8 cellular contexts compared by ENCODE assay signal in the genomic region with DNA sequence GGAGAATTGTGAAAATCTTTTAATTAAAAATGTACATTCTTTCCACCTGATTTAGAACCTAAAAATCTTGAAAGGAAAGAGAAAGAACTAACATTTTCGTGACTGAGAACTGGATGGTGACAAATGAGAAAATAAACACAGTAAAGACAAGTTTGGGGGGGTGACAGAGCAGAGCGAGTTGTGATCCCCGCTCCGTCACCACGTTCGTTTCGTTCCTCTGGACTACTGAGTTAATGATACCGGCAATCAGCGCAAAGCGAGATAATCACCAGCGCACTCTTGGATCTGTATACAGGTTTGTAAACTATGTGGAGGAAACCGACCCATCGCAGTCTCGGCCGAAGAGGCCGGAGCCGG. TPM values are rescaled to one million over a fixed set of nuclear protein-coding genes. Genes with fewer than 3 reads are reported as not detected.
A peak's percentile ranks its signal among the peaks of the same experiment; 100 is the strongest.
DNase-seq lines count a peak whose midpoint lies in the region; ATAC-seq and TF ChIP-seq lines count a peak whose summit lies in the region.

No MANE protein-coding gene starts in this region.

- peak overlapping the region; percentile 85 for H3K9ac ChIP-seq in smooth muscle cell (ENCODE audit: low read depth)

- no peaks in the 10 kb centered on the region for H4K20me1 ChIP-seq in smooth muscle cell (ENCODE audit: low read depth)

- H3K27me3 ChIP-seq in H7 (ENCODE audit: control insufficient read depth, insufficient read depth, low read length) (no peaks in the 10 kb centered on the region; the same call in 1 of the 2 replicates), smooth muscle cell (ENCODE audit: low read depth) (no peaks in the 10 kb centered on the region)

- no peaks in the 10 kb centered on the region for H3K79me2 ChIP-seq in smooth muscle cell (ENCODE audit: low read depth)

- intact Hi-C loops in left ventricle myocardium superior (cut with micrococcal nuclease), result no loop called here

- H3K4me1 ChIP-seq in smooth muscle cell (ENCODE audit: low read depth), result peaks cover 5% of the 10 kb centered on the region

- ATAC-seq in left ventricle myocardium superior (peak; percentile 25), GM18498 (IDR thresholded peaks at IDR 0.05; ENCODE audit: unreplicated experiment) (no peak)

- no peaks in the 10 kb centered on the region for H3K36me3 ChIP-seq in H7 (replicated peaks; ENCODE audit: control insufficient read depth, insufficient read depth, low read length)
- H3K36me3 ChIP-seq in smooth muscle cell (ENCODE audit: low read depth), result no peaks in the 10 kb centered on the region

- peak overlapping the region; percentile 99 for H2AFZ ChIP-seq in smooth muscle cell (ENCODE audit: low read depth)

- no peaks in the 10 kb centered on the region for H3K9me3 ChIP-seq in smooth muscle cell (replicated peaks; ENCODE audit: low read depth)

- H3K27ac ChIP-seq in smooth muscle cell (ENCODE audit: low read depth), result peak overlapping the region; percentile 96

- H3K4me2 ChIP-seq in smooth muscle cell, result peak overlapping the region; percentile 95

- peaks cover 13% of the 10 kb centered on the region for H3F3A ChIP-seq in smooth muscle cell (ENCODE audit: low read depth)

- peak overlapping the region; percentile 89 for H3K4me3 ChIP-seq in H7 (ENCODE audit: insufficient read depth, low read depth, low read length)
- peak overlapping the region; percentile 85 for H3K4me3 ChIP-seq in WI38 (ENCODE audit: low read depth, low read length)
- H3K4me3 ChIP-seq in smooth muscle cell, result peak overlapping the region; percentile 78

- TF ChIP-seq POLR2A in erythroblast (IDR thresholded peaks at IDR 0.05; ENCODE audit: low read length), result no peak

- TF ChIP-seq CTCF in WI38 (IDR thresholded peaks at IDR 0.05; ENCODE audit: low read depth, low read length) (no peak), smooth muscle cell (IDR thresholded peaks at IDR 0.05; ENCODE audit: borderline replicate concordance, insufficient read depth, poor library complexity, severe bottlenecking) (no peak)

- WGBS in smooth muscle cell (ENCODE audit: low lambda C conversion rate), result 41% methylated on average over 17 of the region's 17 CpGs

- no peak for DNase-seq in H7
- no peak for DNase-seq in left ventricle myocardium superior
- no peak for DNase-seq in smooth muscle cell (lab: John Stamatoyannopoulos, UW; ENCODE audit: unreplicated experiment)
- no peak for DNase-seq in ureter (ENCODE audit: low spot score)
- no peak for DNase-seq in erythroblast (lab: John Stamatoyannopoulos, UW)
- no peak for DNase-seq in iPS-NIHi7 (ENCODE audit: extremely low spot score)

RNA-seq across cellular contexts. Expression of a gene that starts 31.2 kb away (rescaled TPM):
- total RNA-seq in H7 (2014; rRNA removed; shearing (Covaris generic)), result not detected in 2 replicates
- total RNA-seq in left ventricle myocardium superior (not detected), smooth muscle cell (not detected in 2 replicates), ureter (not detected)
- not detected in 2 replicates for polyA plus RNA-seq in smooth muscle cell
